Comparison of ENCODE assay signal across 20 cellular contexts in genomic region chr7:104861729-104862128, GRCh38.
"Had no signal": no experiment of that assay in that cellular context is flagged by ENCODE, and none has a peak within 500 bp of the region (broad histone marks: within the 10 kb centered on the region; RNA-seq: fewer than 3 reads in every experiment).

No MANE protein-coding gene starts in this region.

- H3K27ac ChIP-seq: hepatocyte, pancreas, prostate gland, right lobe of liver, tibial nerve, uterus had no signal

- DNase-seq: islet precursor cell; naive thymus-derived CD8-positive, alpha-beta T cell; pancreas; posterior cingulate gyrus; retina; stimulated activated CD4-positive, alpha-beta T cell treated with anti-CD3 and anti-CD28 coated beads, Interleukin-1b, Interleukin-23, amount 100 ng/mL, for 48 hours; stimulated activated CD4-positive, alpha-beta T cell treated with anti-CD3 and anti-CD28 coated beads, Interleukin-2, amount 100 ng/mL, for 48 hours; stimulated activated CD4-positive, alpha-beta T cell treated with anti-CD3 and anti-CD28 coated beads, Interleukin-4, amount 100 ng/mL, for 4 hours; stimulated activated CD8-positive, alpha-beta memory T cell treated with anti-CD3 and anti-CD28 coated beads, Interleukin-4, amount 100 ng/mL, for 48 hours; stimulated activated naive CD4-positive, alpha-beta T cell treated with Interleukin-2 at 50 U/mL for 16 hours; stimulated activated naive CD8-positive, alpha-beta T cell treated with anti-CD3 and anti-CD28 coated beads, Interleukin-15, amount 100 ng/mL, for 72 hours; substantia nigra; uterus had no signal

- H3K36me3 ChIP-seq: pancreas, prostate gland, right lobe of liver, tibial nerve, uterus had no signal

- H3K4me3 ChIP-seq: hepatocyte, lung, pancreas, prostate gland, right lobe of liver, smooth muscle cell, tibial nerve, uterus had no signal

- H3K4me1 ChIP-seq: pancreas, prostate gland, tibial nerve, uterus had no signal

- H3K27me3 ChIP-seq: pancreas, right lobe of liver, tibial nerve, uterus had no signal

- ATAC-seq: naive thymus-derived CD8-positive, alpha-beta T cell; pancreas; right lobe of liver; stimulated activated memory B cell treated with anti-CD40 and anti-IgM and Interleukin-4, amounts not matched to agents 10 μg/mL and 1 μg/mL and 100 μg/mL, for 72 hours; stimulated activated naive CD8-positive, alpha-beta T cell treated with anti-CD3 and anti-CD28 coated beads, Interleukin-15, amount 100 ng/mL, for 72 hours had no signal

- H3K9me3 ChIP-seq: pancreas, prostate gland, right lobe of liver, uterus had no signal
